In genomic region chr1:1487701-1488100, GRCh38 we compare ENCODE assay signal across 32 cellular contexts. TPM values are rescaled to one million over a fixed set of nuclear protein-coding genes. Genes with fewer than 3 reads are reported as not detected.
"Had no signal": no experiment of that assay in that cellular context is flagged by ENCODE, and none has a peak within 500 bp of the region (broad histone marks: within the 10 kb centered on the region; RNA-seq: fewer than 3 reads in every experiment).

No MANE protein-coding gene starts in this region.

- H3K4me1 ChIP-seq: colonic mucosa, esophagus squamous epithelium, gastrocnemius medialis, heart right ventricle, left ventricle myocardium inferior, lower lobe of right lung had no signal

- H3K4me1 Mint-ChIP-seq: endodermal cell; immature natural killer cell; mesothelial cell of epicardium; naive B cell; naive thymus-derived CD8-positive, alpha-beta T cell had no signal

- H3K9me3 ChIP-seq: colonic mucosa, gastrocnemius medialis, lower lobe of right lung had no signal

- H3K27ac Mint-ChIP-seq: dendritic cell treated with granulocyte-macrophage colony-stimulating factor and Interleukin-4, amounts not matched to agents 40 ng/mL and 50 ng/mL, for 4 days; endodermal cell; immature natural killer cell; mesothelial cell of epicardium had no signal

- FAIRE-seq: endometrium, kidney had no signal

- H3K9me3 Mint-ChIP-seq: effector memory CD8-positive, alpha-beta T cell; immature natural killer cell; mesothelial cell of epicardium; naive B cell had no signal

- ATAC-seq: effector memory CD8-positive, alpha-beta T cell; esophagus mucosa; gastrocnemius medialis; heart right ventricle; left colon; lower lobe of right lung; mucosa of descending colon; naive thymus-derived CD8-positive, alpha-beta T cell had no signal

- H3K27ac ChIP-seq: colonic mucosa, epithelial cell of prostate, esophagus squamous epithelium, gastrocnemius medialis, heart right ventricle, left ventricle myocardium inferior, lower lobe of right lung had no signal

- H3K4me3 ChIP-seq: colonic mucosa, esophagus squamous epithelium, gastrocnemius medialis, heart right ventricle, left ventricle myocardium inferior, lower lobe of right lung, mucosa of descending colon had no signal

- DNase-seq: colonic mucosa; cortex of kidney; effector CD8-positive, alpha-beta T cell; effector memory CD8-positive, alpha-beta T cell; endodermal cell; erythroblast; esophagus squamous epithelium; foreskin fibroblast; foreskin melanocyte; gastrocnemius medialis; glutamatergic neuron; head of caudate nucleus; heart right ventricle; hippocampal formation; immature natural killer cell; islet precursor cell; kidney glomerular epithelial cell; left colon; left ventricle myocardium inferior; lower lobe of right lung; mesenchymal stem cell; mucosa of descending colon; naive B cell; naive thymus-derived CD8-positive, alpha-beta T cell had no signal

- H3K4me3 Mint-ChIP-seq: dendritic cell treated with granulocyte-macrophage colony-stimulating factor and Interleukin-4, amounts not matched to agents 40 ng/mL and 50 ng/mL, for 4 days; effector memory CD8-positive, alpha-beta T cell; endodermal cell; immature natural killer cell; mesothelial cell of epicardium; naive B cell; naive thymus-derived CD8-positive, alpha-beta T cell had no signal

- H3K27me3 ChIP-seq: colonic mucosa, esophagus squamous epithelium, gastrocnemius medialis, heart right ventricle had no signal

- H3K27me3 Mint-ChIP-seq: dendritic cell treated with granulocyte-macrophage colony-stimulating factor and Interleukin-4, amounts not matched to agents 40 ng/mL and 50 ng/mL, for 4 days; effector memory CD8-positive, alpha-beta T cell; naive B cell; naive thymus-derived CD8-positive, alpha-beta T cell had no signal

RNA-seq across cellular contexts. Expression of gene ATAD3C, which starts 38.2 kb away (rescaled TPM):
- total RNA-seq: glomerular endothelial cell, myocyte had no signal

RNA-seq across cellular contexts. Expression of gene VWA1, which starts 52.2 kb away (rescaled TPM):
- total RNA-seq: naive thymus-derived CD8-positive, alpha-beta T cell had no signal
- polyA plus RNA-seq: immature natural killer cell; naive thymus-derived CD8-positive, alpha-beta T cell had no signal

RNA-seq across cellular contexts. Expression of gene TMEM240, which starts 52.7 kb away (rescaled TPM):
- total RNA-seq: esophagus mucosa, myocyte had no signal
- polyA plus RNA-seq: immature natural killer cell; naive thymus-derived CD8-positive, alpha-beta T cell had no signal
